26 cellular contexts compared by ENCODE assay signal in the genomic region with DNA sequence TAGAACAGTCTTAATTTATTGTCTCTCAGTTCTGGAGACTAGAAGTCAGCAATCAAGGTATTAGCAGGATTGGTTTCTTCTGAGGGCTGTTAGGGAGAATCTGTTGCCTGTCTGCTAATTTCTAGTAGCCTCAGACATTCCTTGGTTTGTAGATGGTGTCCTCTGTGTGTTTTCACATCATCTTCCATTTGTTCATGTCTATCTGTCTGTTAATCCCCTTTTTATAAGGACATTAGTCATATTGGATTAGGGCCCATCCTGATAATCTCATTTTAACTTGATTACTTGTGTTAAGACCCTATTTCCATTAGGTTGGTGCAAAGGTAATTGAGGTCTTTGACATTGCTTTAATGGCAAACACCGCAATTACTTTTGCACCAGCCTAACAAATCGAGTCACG. TPM values are rescaled to one million over a fixed set of nuclear protein-coding genes. Genes with fewer than 3 reads are reported as not detected.
DNase-seq lines count a peak whose midpoint lies in the region; ATAC-seq, FAIRE-seq and TF ChIP-seq lines count a peak whose summit lies in the region.
"Had no signal": no experiment of that assay in that cellular context is flagged by ENCODE, and none has a peak within 500 bp of the region (broad histone marks: within the 10 kb centered on the region; RNA-seq: fewer than 3 reads in every experiment).

No MANE protein-coding gene starts in this region.

- H3K4me1 ChIP-seq in smooth muscle cell (ENCODE audit: low read depth), result no peaks in the 10 kb centered on the region
- H3K4me1 ChIP-seq: BLaER1, SJSA1 had no signal

- H3K4me3 ChIP-seq in neural cell (ENCODE audit: low read length) (no peak overlapping the region), smooth muscle cell (no peak overlapping the region)
- H3K4me3 ChIP-seq: BLaER1, PC-9, SJSA1 had no signal

- no peaks in the 10 kb centered on the region for H3K9me2 ChIP-seq in neural cell (ENCODE audit: insufficient read depth, low read length)

- DNase-seq in D721Med (ENCODE audit: insufficient read length, low spot score) (no peak), M059J (ENCODE audit: low read depth) (peak; percentile 4), T-helper 17 cell (no peak), smooth muscle cell (lab: John Stamatoyannopoulos, UW; ENCODE audit: unreplicated experiment) (no peak)
- no peak for DNase-seq in activated naive CD4-positive, alpha-beta T cell treated with Interleukin-2 at 50 U/mL for 16 hours
- DNase-seq: CD4-positive, CD25-positive, alpha-beta regulatory T cell; GOT3; HCEC 1CT; Karpas-422; MV-4-11; NCI-H1105; NCI-H1436 treated with DMSO at 0.1 percent for 48 hours; NCI-H187 treated with DMSO at 0.1 percent for 48 hours; NCI-H2171 treated with DMSO at 0.1 percent for 48 hours; NCI-H345; NCI-H510A treated with DMSO at 0.1 percent for 48 hours; NCI-H748 treated with DMSO at 0.1 percent for 48 hours; NK-92 treated with Interleukin-12 subunit alpha and Interleukin-12 subunit beta, amount 100 ng/mL, for 24 hours; PC-9; Right ventricle myocardium superior; RPMI8226 had no signal

- FAIRE-seq in D721Med (lab: Jason Lieb, UNC), result peak; percentile 99

- peak overlapping the region; percentile 28 for H3K27ac ChIP-seq in neural cell (ENCODE audit: low read length)
- H3K27ac ChIP-seq in smooth muscle cell (ENCODE audit: low read depth), result no peak overlapping the region
- H3K27ac ChIP-seq: BLaER1, HL-60, PC-9, SJSA1 had no signal

- no peak for TF ChIP-seq RAD21 in neural cell (conservative IDR thresholded peaks at IDR 0.05)

- no peaks in the 10 kb centered on the region for H3K9me3 ChIP-seq in T-helper 17 cell (ENCODE audit: control insufficient read depth, low read length, poor library complexity, severe bottlenecking)
- no peaks in the 10 kb centered on the region for H3K9me3 ChIP-seq in neural cell (ENCODE audit: low read length)
- H3K9me3 ChIP-seq in smooth muscle cell (replicated peaks; ENCODE audit: low read depth), result no peaks in the 10 kb centered on the region
- H3K9me3 ChIP-seq: BLaER1, SJSA1 had no signal

- H3K79me2 ChIP-seq in neural cell (replicated peaks; ENCODE audit: insufficient read depth, low read length), result no peaks in the 10 kb centered on the region
- H3K79me2 ChIP-seq in smooth muscle cell (ENCODE audit: low read depth), result peaks cover 25% of the 10 kb centered on the region

- H3K27ac Mint-ChIP-seq in T-helper 17 cell, result no peak overlapping the region

- 95% methylated on average over 3 of the region's 3 CpGs for WGBS in smooth muscle cell (ENCODE audit: low lambda C conversion rate)

- ATAC-seq in T-helper 17 cell, result no peak
- ATAC-seq in GM18502 (IDR thresholded peaks at IDR 0.05; ENCODE audit: poor library complexity, unreplicated experiment), result no peak

- H3K4me2 ChIP-seq in neural cell (ENCODE audit: low read length) (no peak overlapping the region), smooth muscle cell (no peak overlapping the region)
- H3K4me2 ChIP-seq: BLaER1, PC-9 had no signal

- H3K27me3 Mint-ChIP-seq in T-helper 17 cell, result no peaks in the 10 kb centered on the region
- H3K27me3 Mint-ChIP-seq: CD4-positive, CD25-positive, alpha-beta regulatory T cell had no signal

- H3K4me3 Mint-ChIP-seq in T-helper 17 cell, result peak overlapping the region; percentile 31

- H3F3A ChIP-seq in neural cell (ENCODE audit: insufficient read depth, low read length, poor library complexity, severe bottlenecking), result no peaks in the 10 kb centered on the region
- H3F3A ChIP-seq in smooth muscle cell (ENCODE audit: low read depth), result no peaks in the 10 kb centered on the region

- H3K27me3 ChIP-seq in neural cell (ENCODE audit: insufficient read depth, low read depth, low read length) (no peaks in the 10 kb centered on the region), smooth muscle cell (ENCODE audit: low read depth) (no peaks in the 10 kb centered on the region)
- H3K27me3 ChIP-seq: BLaER1, SJSA1 had no signal

- TF ChIP-seq CTCF in D721Med (IDR thresholded peaks at IDR 0.05; ENCODE audit: insufficient read depth, missing control alignments) (no peak), neural cell (IDR thresholded peaks at IDR 0.05; ENCODE audit: poor library complexity, severe bottlenecking) (no peak), smooth muscle cell (IDR thresholded peaks at IDR 0.05; ENCODE audit: borderline replicate concordance, insufficient read depth, poor library complexity, severe bottlenecking) (no peak)

- H3K9ac ChIP-seq in neural cell (ENCODE audit: low read length) (no peak overlapping the region), smooth muscle cell (ENCODE audit: low read depth) (no peak overlapping the region)
- H3K9ac ChIP-seq: BLaER1 had no signal

- H2AFZ ChIP-seq in neural cell (ENCODE audit: low read depth, low read length) (no peak overlapping the region), smooth muscle cell (ENCODE audit: low read depth) (no peak overlapping the region)
- H2AFZ ChIP-seq: PC-9 had no signal

- peaks cover 43% of the 10 kb centered on the region for H3K4me1 Mint-ChIP-seq in T-helper 17 cell

- H3K36me3 ChIP-seq in neural cell (ENCODE audit: insufficient read depth, low read length) (no peaks in the 10 kb centered on the region), smooth muscle cell (ENCODE audit: low read depth) (no peaks in the 10 kb centered on the region)

- no peak for TF ChIP-seq EP300 in neural cell (conservative IDR thresholded peaks at IDR 0.05; ENCODE audit: poor library complexity, severe bottlenecking)

- H4K20me1 ChIP-seq in neural cell (ENCODE audit: insufficient read depth) (no peaks in the 10 kb centered on the region), smooth muscle cell (ENCODE audit: low read depth) (peaks cover 59% of the 10 kb centered on the region)

- H3K36me3 Mint-ChIP-seq in T-helper 17 cell (ENCODE audit: low read depth), result peaks cover 15% of the 10 kb centered on the region

TF ChIP-seq in neural cell, 6 proteins besides CTCF, POLR2A, EP300 and RAD21:
- no peak for TF ChIP-seq EZH2 (IDR thresholded peaks at IDR 0.05; ENCODE audit: borderline replicate concordance, insufficient read depth, low read length, poor library complexity, severe bottlenecking)
- TF ChIP-seq SMC3 (conservative IDR thresholded peaks at IDR 0.05; ENCODE audit: poor library complexity), result no peak
- no peak for TF ChIP-seq MXI1 (conservative IDR thresholded peaks at IDR 0.05; ENCODE audit: poor library complexity, severe bottlenecking)
- TF ChIP-seq, protein P1, sequence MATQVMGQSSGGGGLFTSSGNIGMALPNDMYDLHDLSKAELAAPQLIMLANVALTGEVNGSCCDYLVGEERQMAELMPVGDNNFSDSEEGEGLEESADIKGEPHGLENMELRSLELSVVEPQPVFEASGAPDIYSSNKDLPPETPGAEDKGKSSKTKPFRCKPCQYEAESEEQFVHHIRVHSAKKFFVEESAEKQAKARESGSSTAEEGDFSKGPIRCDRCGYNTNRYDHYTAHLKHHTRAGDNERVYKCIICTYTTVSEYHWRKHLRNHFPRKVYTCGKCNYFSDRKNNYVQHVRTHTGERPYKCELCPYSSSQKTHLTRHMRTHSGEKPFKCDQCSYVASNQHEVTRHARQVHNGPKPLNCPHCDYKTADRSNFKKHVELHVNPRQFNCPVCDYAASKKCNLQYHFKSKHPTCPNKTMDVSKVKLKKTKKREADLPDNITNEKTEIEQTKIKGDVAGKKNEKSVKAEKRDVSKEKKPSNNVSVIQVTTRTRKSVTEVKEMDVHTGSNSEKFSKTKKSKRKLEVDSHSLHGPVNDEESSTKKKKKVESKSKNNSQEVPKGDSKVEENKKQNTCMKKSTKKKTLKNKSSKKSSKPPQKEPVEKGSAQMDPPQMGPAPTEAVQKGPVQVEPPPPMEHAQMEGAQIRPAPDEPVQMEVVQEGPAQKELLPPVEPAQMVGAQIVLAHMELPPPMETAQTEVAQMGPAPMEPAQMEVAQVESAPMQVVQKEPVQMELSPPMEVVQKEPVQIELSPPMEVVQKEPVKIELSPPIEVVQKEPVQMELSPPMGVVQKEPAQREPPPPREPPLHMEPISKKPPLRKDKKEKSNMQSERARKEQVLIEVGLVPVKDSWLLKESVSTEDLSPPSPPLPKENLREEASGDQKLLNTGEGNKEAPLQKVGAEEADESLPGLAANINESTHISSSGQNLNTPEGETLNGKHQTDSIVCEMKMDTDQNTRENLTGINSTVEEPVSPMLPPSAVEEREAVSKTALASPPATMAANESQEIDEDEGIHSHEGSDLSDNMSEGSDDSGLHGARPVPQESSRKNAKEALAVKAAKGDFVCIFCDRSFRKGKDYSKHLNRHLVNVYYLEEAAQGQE (IDR thresholded peaks at IDR 0.05; ENCODE audit: borderline replicate concordance), result no peak
- TF ChIP-seq TAF1 (IDR thresholded peaks at IDR 0.05; ENCODE audit: low read depth), result no peak
- no peak for TF ChIP-seq POLR2AphosphoS5 (IDR thresholded peaks at IDR 0.05)

RNA-seq across cellular contexts. Expression of gene TBC1D15, which starts 34.3 kb away (rescaled TPM):
- total RNA-seq in M059J (2014; rRNA removed; shearing (Covaris generic)), result 8.6 and 17.6 TPM in 2 replicates
- 10 to 100 TPM; 77.3 to 97.2 TPM for total RNA-seq in T-helper 17 cell
- polyA plus RNA-seq in neural cell, result 26.7 and 28.0 TPM in 2 replicates
- polyA minus RNA-seq in neural cell, result 45.8 and 48.6 TPM in 2 replicates
- total RNA-seq in smooth muscle cell, result 28.1 and 28.6 TPM in 2 replicates
- polyA plus RNA-seq in smooth muscle cell, result 14.3 and 23.3 TPM in 2 replicates
